Comparison of ENCODE assay signal across 20 cellular contexts in genomic region chr21:44403106-44404020, GRCh38. TPM values are rescaled to one million over a fixed set of nuclear protein-coding genes. Genes with fewer than 3 reads are reported as not detected.
DNase-seq lines count a peak whose midpoint lies in the region; ATAC-seq, FAIRE-seq and TF ChIP-seq lines count a peak whose summit lies in the region.
"Had no signal": no experiment of that assay in that cellular context is flagged by ENCODE, and none has a peak within 500 bp of the region (broad histone marks: within the 10 kb centered on the region; RNA-seq: fewer than 3 reads in every experiment).

No MANE protein-coding gene starts in this region.

- TF ChIP-seq POLR2A in GM12892 (IDR thresholded peaks at IDR 0.05; ENCODE audit: low read depth, low read length) (no peak), H1 (IDR thresholded peaks at IDR 0.05; ENCODE audit: control extremely low read depth in 1 of 2, low read depth in 2 of 2, low read length in 2 of 2) (no peak)

- peaks cover 6% of the 10 kb centered on the region; the same call in 1 of the 2 replicates for H4K20me1 ChIP-seq in BLaER1
- H4K20me1 ChIP-seq in H1 (replicated peaks in 1 of 2; ENCODE audit: control insufficient read depth in 1 of 2, insufficient read depth in 2 of 2, low read length in 2 of 2): peaks cover 0 to 2% of the 10 kb centered on the region in 2 experiments
- H4K20me1 ChIP-seq in PC-3 (ENCODE audit: low read length): no peaks in the 10 kb centered on the region

- no peak overlapping the region for H3K56ac ChIP-seq in H1 (replicated peaks; ENCODE audit: insufficient read length, low read depth, low read length)

- H4K8ac ChIP-seq in H1 (ENCODE audit: extremely low read depth, insufficient read depth, low read length): no peak overlapping the region
- H4K8ac ChIP-seq in trophoblast cell (ENCODE audit: low read depth, low read length): no peak overlapping the region

- no TSS peak for BruUV-seq in PC-3 (replicated peaks; lab: Mats Ljungman, UMichigan)

- CTCF ChIA-PET in H1 (lab: Charles Lee; ENCODE audit: partially characterized antibody): no interaction called here
- CTCF ChIA-PET in PC-3 (lab: Charles Lee): no interaction called here

- ATAC-seq in PC-3 (no peak), HG02938 (IDR thresholded peaks at IDR 0.05; ENCODE audit: unreplicated experiment) (no peak)

- FAIRE-seq in GM12892 (lab: Jason Lieb, UNC) (peak; percentile 68), H1 (lab: Jason Lieb, UNC) (no peak)
- FAIRE-seq: GM19239 had no signal

- H2AFZ ChIP-seq in H1 (ENCODE audit: low read length) (no peak overlapping the region), trophoblast cell (ENCODE audit: insufficient read depth, low read length, poor library complexity) (no peak overlapping the region), PC-3 (ENCODE audit: low read length) (no peak overlapping the region)
- H2AFZ ChIP-seq: GM23248 had no signal

- no peak for TF ChIP-seq CTCF in H1 (IDR thresholded peaks at IDR 0.05; ENCODE audit: control extremely low read depth in 1 of 3, insufficient read depth in 1 of 3, low read depth in 1 of 3, low read length in 3 of 3)
- TF ChIP-seq CTCF in PC-3 (conservative IDR thresholded peaks at IDR 0.05; ENCODE audit: low read depth, low read length): no peak

- H4K91ac ChIP-seq in H1 (replicated peaks; ENCODE audit: insufficient read length, low read length) (no peak overlapping the region), trophoblast cell (ENCODE audit: low read depth, low read length) (no peak overlapping the region)

- TF ChIP-seq EP300 in H1 (IDR thresholded peaks at IDR 0.05; ENCODE audit: borderline replicate concordance in 1 of 2, low read depth in 2 of 2, low read length in 2 of 2): no peak

- H3K18ac ChIP-seq in H1 (ENCODE audit: extremely low read depth, low read length) (no peak overlapping the region), trophoblast cell (ENCODE audit: low read length) (no peak overlapping the region)

- no peaks in the 10 kb centered on the region for H3K79me1 ChIP-seq in H1 (ENCODE audit: low read depth, low read length)
- H3K79me1 ChIP-seq in trophoblast cell (ENCODE audit: low read length): peaks cover 3% of the 10 kb centered on the region

- H3K9ac ChIP-seq in BLaER1 (no peak overlapping the region), H1 (replicated peaks in 1 of 4; ENCODE audit: extremely low read depth in 1 of 4, low read depth in 3 of 4, low read length in 3 of 4) (no peak overlapping the region), trophoblast cell (ENCODE audit: low read length) (no peak overlapping the region), PC-3 (ENCODE audit: low read length) (no peak overlapping the region)
- H3K9ac ChIP-seq: GM23248 had no signal

- H3K4me3 ChIP-seq in BLaER1 (no peak overlapping the region), H1 (ENCODE audit: extremely low read depth in 1 of 4, insufficient read depth in 2 of 4, low read depth in 3 of 4, low read length in 4 of 4) (no peak overlapping the region), trophoblast cell (ENCODE audit: low read depth, low read length) (no peak overlapping the region), PC-3 (ENCODE audit: low read length) (no peak overlapping the region)
- H3K4me3 ChIP-seq: GM23248 had no signal

- POLR2A ChIA-PET in H1 (lab: Charles Lee; ENCODE audit: partially characterized antibody) (no interaction called here), PC-3 (lab: Charles Lee; ENCODE audit: unreplicated experiment) (no interaction called here)

- H3K36me3 ChIP-seq in BLaER1: peaks cover 96% of the 10 kb centered on the region
- H3K36me3 ChIP-seq in H1 (ENCODE audit: control insufficient read depth in 2 of 4, insufficient read depth in 4 of 4, low read length in 3 of 4): no peaks in the 10 kb centered on the region; a peak in 1 of 8 replicates
- no peaks in the 10 kb centered on the region for H3K36me3 ChIP-seq in trophoblast cell (ENCODE audit: control insufficient read depth in 1 of 2, insufficient read depth in 2 of 2, low read length in 2 of 2)
- H3K36me3 ChIP-seq in PC-3 (ENCODE audit: low read depth, low read length): no peaks in the 10 kb centered on the region

- H3K4me1 ChIP-seq in BLaER1: peaks cover 22% of the 10 kb centered on the region
- H3K4me1 ChIP-seq in H1 (replicated peaks in 1 of 4; ENCODE audit: control insufficient read depth in 3 of 4, insufficient read depth in 4 of 4, low read length in 3 of 4): no peaks in the 10 kb centered on the region
- peaks cover 7% of the 10 kb centered on the region in 2 experiments for H3K4me1 ChIP-seq in trophoblast cell (ENCODE audit: control insufficient read depth in 1 of 2, insufficient read depth in 2 of 2, low read length in 2 of 2)
- no peaks in the 10 kb centered on the region for H3K4me1 ChIP-seq in PC-3 (ENCODE audit: insufficient read depth, low read length)

- DNase-seq in GM12892 (ENCODE audit: insufficient read length): no peak
- DNase-seq in H1 (ENCODE audit: low read depth in 1 of 2, low spot score in 2 of 2): no peak
- no peak for DNase-seq in trophoblast cell
- DNase-seq in hepatic stellate cell (ENCODE audit: low spot score): no peak
- no peak for DNase-seq in PC-3
- DNase-seq: ACHN, AML-193, DMS79 treated with DMSO at 0.1 percent for 48 hours, GM23248, KBM-7, NCI-H1105 treated with DMSO at 0.1 percent for 48 hours, NCI-H1694 treated with DMSO at 0.1 percent for 48 hours, NCI-H2107, NCI-H510A treated with DMSO at 0.1 percent for 48 hours, NCI-H82, OCI-M1, SHP77 treated with DMSO at 0.1 percent for 48 hours had no signal

- no peaks in the 10 kb centered on the region; a peak in 1 of 4 replicates for H3K79me2 ChIP-seq in H1 (ENCODE audit: control insufficient read depth in 1 of 2, insufficient read depth in 2 of 2, low read length in 2 of 2)
- H3K79me2 ChIP-seq in trophoblast cell (ENCODE audit: control insufficient read depth, insufficient read depth, low read length, poor library complexity): no peaks in the 10 kb centered on the region
- H3K79me2 ChIP-seq in PC-3 (ENCODE audit: low read length): no peaks in the 10 kb centered on the region

- no peak overlapping the region for H4K12ac ChIP-seq in trophoblast cell (ENCODE audit: low read depth, low read length)

- H2BK12ac ChIP-seq in H1 (ENCODE audit: low read depth, low read length) (no peak overlapping the region; the same call in 1 of the 2 replicates), trophoblast cell (ENCODE audit: low read length) (no peak overlapping the region)

- no peak overlapping the region for H2AK5ac ChIP-seq in H1 (ENCODE audit: low read depth, low read length)
- no peak overlapping the region for H2AK5ac ChIP-seq in trophoblast cell (ENCODE audit: low read length)

- no peak for TF ChIP-seq RAD21 in H1 (IDR thresholded peaks at IDR 0.05 in 1 of 2, conservative IDR thresholded peaks at IDR 0.05 in 1 of 2; ENCODE audit: low read depth in 2 of 2, low read length in 2 of 2)

- intact Hi-C loops in PC-3 (cut with micrococcal nuclease): no loop called here

- H3K9me3 ChIP-seq in BLaER1 (peaks cover 41% of the 10 kb centered on the region), H1 (ENCODE audit: insufficient read depth in 2 of 2, low read depth in 1 of 2, low read length in 1 of 2) (peaks cover 14% of the 10 kb centered on the region in 2 experiments), trophoblast cell (ENCODE audit: insufficient read depth, low read depth, low read length) (peaks cover 38% of the 10 kb centered on the region), PC-3 (ENCODE audit: low read length) (0 out of 2 replicates have a peak, but pooled peaks cover 10% of the 10 kb centered on the region)

- H3K4ac ChIP-seq in H1 (replicated peaks; ENCODE audit: insufficient read length, low read depth, low read length) (no peak overlapping the region), trophoblast cell (ENCODE audit: low read depth, low read length) (no peak overlapping the region)

- H3K14ac ChIP-seq in H1 (ENCODE audit: insufficient read length): no peak overlapping the region
- no peak overlapping the region for H3K14ac ChIP-seq in trophoblast cell (ENCODE audit: low read length)

- no peak overlapping the region for H4K5ac ChIP-seq in H1 (ENCODE audit: insufficient read length, low read depth, low read length)

- no peak overlapping the region for H3K23ac ChIP-seq in H1 (ENCODE audit: insufficient read length)
- peak overlapping the region; percentile 34 for H3K23ac ChIP-seq in trophoblast cell (ENCODE audit: low read length)

- H3K9me2 ChIP-seq in PC-3 (replicated peaks; ENCODE audit: low read length): no peaks in the 10 kb centered on the region

- no peaks in the 10 kb centered on the region for H3F3A ChIP-seq in PC-3 (ENCODE audit: low read length, unreplicated experiment)

- H3K27me3 ChIP-seq in BLaER1: no peaks in the 10 kb centered on the region
- no peaks in the 10 kb centered on the region for H3K27me3 ChIP-seq in H1 (replicated peaks in 1 of 4; ENCODE audit: control insufficient read depth in 3 of 4, extremely low read depth in 1 of 4, insufficient read depth in 3 of 4, low read length in 3 of 4)
- H3K27me3 ChIP-seq in trophoblast cell (ENCODE audit: insufficient read depth, low read length): no peaks in the 10 kb centered on the region
- H3K27me3 ChIP-seq in PC-3 (ENCODE audit: low read length): 0 out of 2 replicates have a peak, but pooled peaks cover 7% of the 10 kb centered on the region

- no peak overlapping the region for H2BK20ac ChIP-seq in H1 (ENCODE audit: low read length)

- H3K4me2 ChIP-seq in BLaER1: no peak overlapping the region
- no peak overlapping the region for H3K4me2 ChIP-seq in H1 (ENCODE audit: insufficient read depth in 1 of 2, low read depth in 2 of 2, low read length in 2 of 2)
- no peak overlapping the region for H3K4me2 ChIP-seq in trophoblast cell (ENCODE audit: low read length)
- no peak overlapping the region for H3K4me2 ChIP-seq in PC-3 (ENCODE audit: low read length)

- H2BK120ac ChIP-seq in H1 (replicated peaks; ENCODE audit: low read depth, low read length) (peak overlapping the region; percentile 83), trophoblast cell (ENCODE audit: insufficient read depth, low read length, poor library complexity) (no peak overlapping the region)

- H3K27ac ChIP-seq in BLaER1 (peak overlapping the region; percentile 63; the same call in 1 of the 2 replicates), H1 (ENCODE audit: low read depth, low read length) (no peak overlapping the region), trophoblast cell (ENCODE audit: low read depth, low read length) (no peak overlapping the region), PC-3 (ENCODE audit: low read length) (no peak overlapping the region)
- H3K27ac ChIP-seq: GM23248 had no signal

- H3K23me2 ChIP-seq in H1 (ENCODE audit: low read depth, low read length): no peaks in the 10 kb centered on the region

- 78% methylated on average over 3 of the region's 3 CpGs; no CpG with 5 or more reads in 1 of the 2 experiments for WGBS in H1 (ENCODE audit: extremely low coverage in 1 of 2, insufficient coverage in 1 of 2, insufficient read length in 1 of 2, insufficient replicate concordance in 2 of 2, low coverage in 1 of 2, low lambda C conversion rate in 2 of 2, missing lambda C conversion rate in 1 of 2), 2 experiments
- no CpG with 5 or more reads among the region's 3 CpGs for WGBS in trophoblast cell (ENCODE audit: extremely low coverage, insufficient coverage, insufficient read length)

- H2BK5ac ChIP-seq in H1 (ENCODE audit: low read depth, low read length): no peak overlapping the region
- no peak overlapping the region for H2BK5ac ChIP-seq in trophoblast cell (ENCODE audit: low read depth, low read length, poor library complexity)

- no peak overlapping the region; the same call in 1 of the 2 replicates for H2BK15ac ChIP-seq in H1 (ENCODE audit: low read length)

RNA-seq across cellular contexts. Expression of gene TRPM2, which starts 49.9 kb away (rescaled TPM):
- 1.8 TPM for polyA plus RNA-seq in GM12892 (2012; ENCODE audit: missing spikeins)
- total RNA-seq in H1 (2021; fragmentation: NEBNext Ultra II Directional; extraction: Animal tissue kit (Norgen Biotek cat#: 25700)): 0.28 and 0.36 TPM in 2 replicates
- 0.17 and 0.27 TPM in 2 replicates for polyA plus RNA-seq in H1 (2011; rRNA removed)
- polyA plus RNA-seq in H1 (2011; cell fraction: cytosol; rRNA removed): 0.27 TPM
- polyA plus RNA-seq in H1 (2011; cell fraction: nucleus; rRNA removed): 0.64 TPM
- polyA plus RNA-seq in H1 (2012, experiment 1 of 2): 0.13 to 0.59 TPM (median 0.25 TPM) in 4 replicates
- 0.10 TPM for polyA plus RNA-seq in H1 (2012, experiment 2 of 2)
- 0.30 TPM for polyA plus RNA-seq in H1 (2013, experiment 1 of 2)
- polyA plus RNA-seq in H1 (2013, experiment 2 of 2): 0.15 TPM
- 0.17 and 0.22 TPM in 2 replicates for polyA minus RNA-seq in H1 (2011; rRNA and poly(A)+ RNA removed)
- 1.5 TPM for polyA minus RNA-seq in H1 (2011; cell fraction: cytosol; rRNA and poly(A)+ RNA removed)
- polyA minus RNA-seq in H1 (2011; cell fraction: nucleus; rRNA and poly(A)+ RNA removed): 1.2 TPM
- 0.01 and 0.03 TPM in 2 replicates for polyA plus RNA-seq in trophoblast cell (2013)
- 48.3 and 50.0 TPM in 2 replicates for total RNA-seq in PC-3 (2014; rRNA removed)
- polyA plus RNA-seq: GM23248 had no signal

RNA-seq across cellular contexts. Expression of gene LRRC3, which starts 51.9 kb away (rescaled TPM):
- 0.13 TPM for polyA plus RNA-seq in GM12892 (2012; ENCODE audit: missing spikeins)
- total RNA-seq in H1 (2021; fragmentation: NEBNext Ultra II Directional; extraction: Animal tissue kit (Norgen Biotek cat#: 25700)): 5.4 and 5.9 TPM in 2 replicates
- 3.1 and 4.7 TPM in 2 replicates for polyA plus RNA-seq in H1 (2011; rRNA removed)
- polyA plus RNA-seq in H1 (2011; cell fraction: cytosol; rRNA removed): 2.7 TPM
- polyA plus RNA-seq in H1 (2011; cell fraction: nucleus; rRNA removed): 3.4 TPM
- 2.7 to 3.3 TPM (median 3.0 TPM) in 4 replicates for polyA plus RNA-seq in H1 (2012, experiment 1 of 2)
- 2.7 TPM for polyA plus RNA-seq in H1 (2012, experiment 2 of 2)
- polyA plus RNA-seq in H1 (2013, experiment 1 of 2): 4.4 TPM
- 4.9 TPM for polyA plus RNA-seq in H1 (2013, experiment 2 of 2)
- polyA minus RNA-seq in H1 (2011; rRNA and poly(A)+ RNA removed): 2.8 and 3.0 TPM in 2 replicates
- polyA minus RNA-seq in H1 (2011; cell fraction: cytosol; rRNA and poly(A)+ RNA removed): 3.1 TPM
- polyA minus RNA-seq in H1 (2011; cell fraction: nucleus; rRNA and poly(A)+ RNA removed): 3.7 TPM
- 4.8 and 5.0 TPM in 2 replicates for polyA plus RNA-seq in trophoblast cell (2013)
- total RNA-seq in PC-3 (2014; rRNA removed): 3.1 and 4.1 TPM in 2 replicates

Comparison
In these comparisons a context has a peak if more than half of its experiments do, and no peak if none do; other contexts are left out.
1. RNA of gene TRPM2, which starts 49.9 kb away (total RNA-seq): 48.3 to 50.0 TPM in PC-3; 0.28 to 0.36 TPM in H1; every median in the first group is over 10 times any median in the second.